In the genomic region with DNA sequence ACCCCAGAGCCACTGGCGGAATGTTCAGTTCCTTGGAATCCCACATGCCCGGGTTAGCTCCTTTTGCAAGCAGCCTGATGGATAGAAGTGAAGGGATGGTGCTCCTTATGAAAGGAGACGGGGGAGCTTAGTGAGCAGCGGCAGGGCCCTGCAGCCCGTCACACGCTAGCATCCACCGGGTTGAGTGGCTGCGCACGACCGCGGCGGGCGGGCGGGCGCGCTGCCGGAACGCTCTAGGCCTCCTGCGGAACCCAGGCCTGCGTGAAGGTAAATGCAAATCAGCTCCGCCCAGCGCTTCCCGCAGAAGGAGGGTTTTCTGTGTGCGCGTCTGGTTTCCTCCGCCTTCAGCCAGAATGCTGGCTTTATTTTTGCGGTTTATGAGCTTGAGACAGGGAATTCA, we compare ENCODE assay signal across 8 cellular contexts. TPM values are rescaled to one million over a fixed set of nuclear protein-coding genes. Genes with fewer than 3 reads are reported as not detected.
DNase-seq lines count a peak whose midpoint lies in the region; ATAC-seq and TF ChIP-seq lines count a peak whose summit lies in the region.

No MANE protein-coding gene starts in this region.

- H3K4me3 Mint-ChIP-seq in activated CD4-positive, alpha-beta T cell treated with anti-CD3 and anti-CD28 coated beads for 36 hours: peak overlapping the region; percentile 13
- H3K4me3 Mint-ChIP-seq in endothelial cell (ENCODE audit: unreplicated experiment): no peak overlapping the region

- no peak for TF ChIP-seq CTCF in endothelial cell (IDR thresholded peaks at IDR 0.05; ENCODE audit: unreplicated experiment)

- POLR2A ChIA-PET in activated CD4-positive, alpha-beta T cell treated with anti-CD3 and anti-CD28 coated beads for 36 hours (lab: Charles Lee): interaction anchor here (0.6 to 0.8 kb wide), 3 partner anchors 97 to 153 kb away, joined by 3 read pairs; no protein-coding TSS in a partner anchor

- H3K36me3 Mint-ChIP-seq in activated CD4-positive, alpha-beta T cell treated with anti-CD3 and anti-CD28 coated beads for 36 hours (ENCODE audit: low read depth): no peaks in the 10 kb centered on the region
- H3K36me3 Mint-ChIP-seq in endothelial cell (ENCODE audit: low read depth, unreplicated experiment): no peaks in the 10 kb centered on the region

- peaks cover 9% of the 10 kb centered on the region for H3K4me1 Mint-ChIP-seq in activated CD4-positive, alpha-beta T cell treated with anti-CD3 and anti-CD28 coated beads for 36 hours
- H3K4me1 Mint-ChIP-seq in endothelial cell (ENCODE audit: unreplicated experiment): no peaks in the 10 kb centered on the region

- no peak overlapping the region for H3K27ac Mint-ChIP-seq in activated CD4-positive, alpha-beta T cell treated with anti-CD3 and anti-CD28 coated beads for 36 hours
- H3K27ac Mint-ChIP-seq in endothelial cell (ENCODE audit: unreplicated experiment): no peak overlapping the region

- ATAC-seq in HG03159 (IDR thresholded peaks at IDR 0.05; ENCODE audit: unreplicated experiment): peak; percentile 57
- peak; percentile 88 for ATAC-seq in activated CD4-positive, alpha-beta T cell treated with anti-CD3 and anti-CD28 coated beads for 36 hours
- no peak for ATAC-seq in left ventricle myocardium superior

- CTCF ChIA-PET in activated CD4-positive, alpha-beta T cell treated with anti-CD3 and anti-CD28 coated beads for 36 hours (lab: Charles Lee): interaction anchor here (0.6 to 3.2 kb wide), 9 partner anchors 13 to 292 kb away, joined by 3 to 19 read pairs (median 3); no protein-coding TSS in a partner anchor

- no peaks in the 10 kb centered on the region for H3K9me3 Mint-ChIP-seq in activated CD4-positive, alpha-beta T cell treated with anti-CD3 and anti-CD28 coated beads for 36 hours (ENCODE audit: low read depth)
- no peaks in the 10 kb centered on the region for H3K9me3 Mint-ChIP-seq in endothelial cell (ENCODE audit: unreplicated experiment)

- H3K27me3 Mint-ChIP-seq in activated CD4-positive, alpha-beta T cell treated with anti-CD3 and anti-CD28 coated beads for 36 hours: peaks cover 4% of the 10 kb centered on the region
- H3K27me3 Mint-ChIP-seq in endothelial cell (ENCODE audit: unreplicated experiment): peaks cover 4% of the 10 kb centered on the region

- peak; percentile 67 for DNase-seq in activated CD4-positive, alpha-beta T cell treated with anti-CD3 and anti-CD28 coated beads for 36 hours
- peak; percentile 37 for DNase-seq in endothelial cell (ENCODE audit: low spot score)
- DNase-seq in renal cortical epithelial cell (ENCODE audit: low read depth): peak; percentile 36
- DNase-seq in superior temporal gyrus (ENCODE audit: extremely low spot score): no peak
- DNase-seq in NK-92 treated with Interleukin-12 subunit alpha and Interleukin-12 subunit beta, amount 100 ng/mL, for 24 hours (lab: John Stamatoyannopoulos, UW): no peak
- no peak for DNase-seq in left ventricle myocardium superior
- DNase-seq in hippocampal formation (lab: John Stamatoyannopoulos, UW): no peak

- intact Hi-C loops in activated CD4-positive, alpha-beta T cell treated with anti-CD3 and anti-CD28 coated beads for 36 hours (cut with DNase I, micrococcal nuclease): loop anchor here in 1 of 2 experiments (10.0 kb wide), 1 partner anchor 616 kb away; no protein-coding TSS in a partner anchor
- intact Hi-C loops in left ventricle myocardium superior (cut with micrococcal nuclease): no loop called here

RNA-seq across cellular contexts. Expression of a gene that starts 19.8 kb away (rescaled TPM):
- not detected for total RNA-seq in activated CD4-positive, alpha-beta T cell treated with anti-CD3 and anti-CD28 coated beads for 36 hours
- total RNA-seq in endothelial cell (ENCODE audit: unreplicated experiment) (not detected), renal cortical epithelial cell (not detected in 2 replicates), left ventricle myocardium superior (not detected)

RNA-seq across cellular contexts. Expression of a gene that starts 47.4 kb away (rescaled TPM):
- 10 to 100 TPM; 26.0 to 31.0 TPM for total RNA-seq in activated CD4-positive, alpha-beta T cell treated with anti-CD3 and anti-CD28 coated beads for 36 hours
- 24.5 TPM for total RNA-seq in endothelial cell (ENCODE audit: unreplicated experiment)
- total RNA-seq in renal cortical epithelial cell: 22.2 and 25.3 TPM in 2 replicates
- 13.8 TPM for total RNA-seq in left ventricle myocardium superior

Comparison
In these comparisons a context has a peak if more than half of its experiments do, and no peak if none do; other contexts are left out.
1. DNase-seq: peak in activated CD4-positive, alpha-beta T cell treated with anti-CD3 and anti-CD28 coated beads for 36 hours (single experiment), endothelial cell (single experiment) and renal cortical epithelial cell (single experiment); none in superior temporal gyrus (single experiment), NK-92 treated with Interleukin-12 subunit alpha and Interleukin-12 subunit beta, amount 100 ng/mL, for 24 hours (single experiment), left ventricle myocardium superior (single experiment) and hippocampal formation (0 of 2).